ENCODE assay signal across 27 cellular contexts in genomic region chr7:138157702-138158101, GRCh38.
"Had no signal": no experiment of that assay in that cellular context is flagged by ENCODE, and none has a peak within 500 bp of the region (broad histone marks: within the 10 kb centered on the region; RNA-seq: fewer than 3 reads in every experiment).

No MANE protein-coding gene starts in this region.

- H3K4me3 ChIP-seq: colonic mucosa, coronary artery, dorsolateral prefrontal cortex, esophagus muscularis mucosa, esophagus squamous epithelium, gastrocnemius medialis, gastroesophageal sphincter, heart left ventricle, heart right ventricle had no signal

- H3K36me3 ChIP-seq: colonic mucosa, esophagus muscularis mucosa, esophagus squamous epithelium, gastrocnemius medialis, gastroesophageal sphincter, heart left ventricle, heart right ventricle had no signal

- H3K4me3 Mint-ChIP-seq: dendritic cell treated with granulocyte-macrophage colony-stimulating factor and Interleukin-4, amounts not matched to agents 40 ng/mL and 50 ng/mL, for 4 days; effector memory CD8-positive, alpha-beta T cell; endodermal cell had no signal

- H3K4me1 ChIP-seq: colonic mucosa, esophagus muscularis mucosa, foreskin keratinocyte, gastrocnemius medialis, gastroesophageal sphincter, heart left ventricle, heart right ventricle had no signal

- ATAC-seq: effector memory CD8-positive, alpha-beta T cell; esophagus mucosa; foreskin keratinocyte; gastrocnemius medialis; gastroesophageal sphincter; heart left ventricle; heart right ventricle had no signal

- H3K27me3 Mint-ChIP-seq: dendritic cell treated with granulocyte-macrophage colony-stimulating factor and Interleukin-4, amounts not matched to agents 40 ng/mL and 50 ng/mL, for 4 days had no signal

- H3K9me3 Mint-ChIP-seq: dendritic cell treated with granulocyte-macrophage colony-stimulating factor and Interleukin-4, amounts not matched to agents 40 ng/mL and 50 ng/mL, for 4 days; effector memory CD8-positive, alpha-beta T cell had no signal

- H3K27me3 ChIP-seq: colonic mucosa, dorsolateral prefrontal cortex, esophagus muscularis mucosa, esophagus squamous epithelium, foreskin keratinocyte, gastrocnemius medialis, gastroesophageal sphincter, heart left ventricle, heart right ventricle had no signal

- H3K9me3 ChIP-seq: colonic mucosa, esophagus muscularis mucosa, esophagus squamous epithelium, gastrocnemius medialis, gastroesophageal sphincter, heart left ventricle, heart right ventricle had no signal

- FAIRE-seq: colon, endometrium, endothelial cell of umbilical vein, frontal cortex had no signal

- H3K27ac Mint-ChIP-seq: dendritic cell treated with granulocyte-macrophage colony-stimulating factor and Interleukin-4, amounts not matched to agents 40 ng/mL and 50 ng/mL, for 4 days; effector memory CD8-positive, alpha-beta T cell; endodermal cell had no signal

- H3K27ac ChIP-seq: colonic mucosa, coronary artery, dorsolateral prefrontal cortex, epithelial cell of prostate, esophagus muscularis mucosa, esophagus squamous epithelium, foreskin keratinocyte, gastrocnemius medialis, gastroesophageal sphincter, heart left ventricle, heart right ventricle had no signal

- DNase-seq: colonic mucosa; dermis blood vessel endothelial cell; dorsolateral prefrontal cortex; effector CD4-positive, alpha-beta T cell; effector memory CD4-positive, alpha-beta T cell; effector memory CD8-positive, alpha-beta T cell; endodermal cell; erythroblast; esophagus squamous epithelium; foreskin fibroblast; foreskin keratinocyte; foreskin melanocyte; gastrocnemius medialis; glutamatergic neuron; head of caudate nucleus; heart left ventricle; heart right ventricle had no signal
